ENCODE assay signal across 1 cellular context in genomic region chr2:70086278-70086837, GRCh38.
TF ChIP-seq lines count a peak whose summit lies in the region.

No MANE protein-coding gene starts in this region.

TF ChIP-seq in H1, 55 proteins besides CTCF, POLR2A, EP300 and RAD21 (continued from another document):
- TF ChIP-seq, protein P1, sequence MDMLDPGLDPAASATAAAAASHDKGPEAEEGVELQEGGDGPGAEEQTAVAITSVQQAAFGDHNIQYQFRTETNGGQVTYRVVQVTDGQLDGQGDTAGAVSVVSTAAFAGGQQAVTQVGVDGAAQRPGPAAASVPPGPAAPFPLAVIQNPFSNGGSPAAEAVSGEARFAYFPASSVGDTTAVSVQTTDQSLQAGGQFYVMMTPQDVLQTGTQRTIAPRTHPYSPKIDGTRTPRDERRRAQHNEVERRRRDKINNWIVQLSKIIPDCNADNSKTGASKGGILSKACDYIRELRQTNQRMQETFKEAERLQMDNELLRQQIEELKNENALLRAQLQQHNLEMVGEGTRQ (IDR thresholded peaks at IDR 0.05; ENCODE audit: low read length) = 0 out of 2 replicates have a peak, but pooled peaks have one; percentile 37
- TF ChIP-seq POLR2AphosphoS5 (IDR thresholded peaks at IDR 0.05; ENCODE audit: low read depth, low read length) (peak; percentile 89), YY1 (IDR thresholded peaks at IDR 0.05; ENCODE audit: low read depth, low read length) (peak; percentile 98), ASH2L (IDR thresholded peaks at IDR 0.05; ENCODE audit: low read length) (peak; percentile 53), CBX5 (IDR thresholded peaks at IDR 0.05; ENCODE audit: low read depth, low read length) (no peak), CHD1 (IDR thresholded peaks at IDR 0.05; ENCODE audit: low read depth, low read length) (peak; percentile 77; the same call in 1 of the 2 replicates), CTBP2 (IDR thresholded peaks at IDR 0.05; ENCODE audit: borderline replicate concordance, insufficient read depth, insufficient read length, low read length) (no peak), KDM5A (IDR thresholded peaks at IDR 0.05; ENCODE audit: low read length) (no peak), ATF2 (IDR thresholded peaks at IDR 0.05; ENCODE audit: low read length) (peak; percentile 68; the same call in 1 of the 2 replicates), PHF8 (conservative IDR thresholded peaks at IDR 0.05; ENCODE audit: low read depth, low read length) (peak; percentile 66)
- TF ChIP-seq, protein P2, sequence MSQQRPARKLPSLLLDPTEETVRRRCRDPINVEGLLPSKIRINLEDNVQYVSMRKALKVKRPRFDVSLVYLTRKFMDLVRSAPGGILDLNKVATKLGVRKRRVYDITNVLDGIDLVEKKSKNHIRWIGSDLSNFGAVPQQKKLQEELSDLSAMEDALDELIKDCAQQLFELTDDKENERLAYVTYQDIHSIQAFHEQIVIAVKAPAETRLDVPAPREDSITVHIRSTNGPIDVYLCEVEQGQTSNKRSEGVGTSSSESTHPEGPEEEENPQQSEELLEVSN (IDR thresholded peaks at IDR 0.05) = peak; percentile 55; the same call in 1 of the 2 replicates
